12 cellular contexts compared by ENCODE assay signal in genomic region chr1:10598088-10598712, GRCh38.
DNase-seq lines count a peak whose midpoint lies in the region; ATAC-seq, FAIRE-seq and TF ChIP-seq lines count a peak whose summit lies in the region.
"Had no signal": no experiment of that assay in that cellular context is flagged by ENCODE, and none has a peak within 500 bp of the region (broad histone marks: within the 10 kb centered on the region; RNA-seq: fewer than 3 reads in every experiment).

No MANE protein-coding gene starts in this region.

- BruUV-seq in MCF 10A (replicated peaks; lab: Mats Ljungman, UMichigan): no TSS peak

- H3K27me3 Mint-ChIP-seq in MCF 10A (ENCODE audit: insufficient read depth, unreplicated experiment): no peaks in the 10 kb centered on the region
- H3K27me3 Mint-ChIP-seq: stimulated activated naive CD8-positive, alpha-beta T cell treated with anti-CD3 and anti-CD28 coated beads, Interleukin-15, Interleukin-2, amounts not matched to agents 100 ng/mL and 50 ng/mL, for 24 hours had no signal

- no peak for ATAC-seq in Right ventricle myocardium inferior

- CTCF ChIA-PET in MCF 10A (lab: Yijun Ruan, JAX): interaction anchor here (0.7 kb wide), 2 partner anchors 85 to 477 kb away, joined by 3 read pairs; no protein-coding TSS in a partner anchor

- no peaks in the 10 kb centered on the region for H3K9me3 Mint-ChIP-seq in MCF 10A (ENCODE audit: unreplicated experiment)
- H3K9me3 Mint-ChIP-seq: stimulated activated naive CD8-positive, alpha-beta T cell treated with anti-CD3 and anti-CD28 coated beads, Interleukin-15, Interleukin-2, amounts not matched to agents 100 ng/mL and 50 ng/mL, for 24 hours had no signal

- TF ChIP-seq CTCF in NB4 (IDR thresholded peaks at IDR 0.05; ENCODE audit: low read depth, low read length): no peak
- TF ChIP-seq CTCF in MCF 10A (IDR thresholded peaks at IDR 0.05; ENCODE audit: unreplicated experiment): no peak

- intact Hi-C loops in MCF 10A (cut with micrococcal nuclease): no loop called here
- intact Hi-C loops in Right ventricle myocardium inferior (cut with DNase I): no loop called here

- no peak overlapping the region for H3K4me3 ChIP-seq in NB4 (ENCODE audit: low read depth, low read length)

- peaks cover 18% of the 10 kb centered on the region for H3K4me1 Mint-ChIP-seq in MCF 10A (ENCODE audit: insufficient read depth, unreplicated experiment)

- POLR2A ChIA-PET in MCF 10A (lab: Yijun Ruan, JAX): interaction anchor here (0.5 to 1.4 kb wide), 5 partner anchors 10 to 1446 kb away, joined by 3 to 6 read pairs (median 3); no protein-coding TSS in a partner anchor

- H3K36me3 Mint-ChIP-seq in MCF 10A (ENCODE audit: insufficient read depth, unreplicated experiment): peaks cover 8% of the 10 kb centered on the region

- H3K27ac Mint-ChIP-seq in MCF 10A (ENCODE audit: low read depth, unreplicated experiment): peak overlapping the region; percentile 97
- H3K27ac Mint-ChIP-seq: stimulated activated naive CD8-positive, alpha-beta T cell treated with anti-CD3 and anti-CD28 coated beads, Interleukin-15, Interleukin-2, amounts not matched to agents 100 ng/mL and 50 ng/mL, for 24 hours had no signal

- no peak overlapping the region for H3K4me3 Mint-ChIP-seq in MCF 10A (ENCODE audit: unreplicated experiment)
- H3K4me3 Mint-ChIP-seq: stimulated activated naive CD8-positive, alpha-beta T cell treated with anti-CD3 and anti-CD28 coated beads, Interleukin-15, Interleukin-2, amounts not matched to agents 100 ng/mL and 50 ng/mL, for 24 hours had no signal

- peak; percentile 49 for DNase-seq in D341Med (ENCODE audit: low spot score)
- peak; percentile 14 for DNase-seq in NB4 (ENCODE audit: low read depth)
- peak; percentile 27 for DNase-seq in MCF 10A (ENCODE audit: unreplicated experiment)
- peak; percentile 66 for DNase-seq in myocyte (ENCODE audit: low read depth)
- DNase-seq in HTR-8/SVneo (ENCODE audit: insufficient read length, low spot score): no peak
- no peak for DNase-seq in Right ventricle myocardium inferior (ENCODE audit: missing footprints)
- DNase-seq in GM19240 (ENCODE audit: insufficient read length, low spot score): no peak
- DNase-seq in UCSD-AML1 (lab: John Stamatoyannopoulos, UW; ENCODE audit: unreplicated experiment): no peak
- DNase-seq: stimulated activated CD4-positive, alpha-beta T cell treated with anti-CD3 and anti-CD28 coated beads, Interleukin-15, amount 100 ng/mL, for 24 hours had no signal

- TF ChIP-seq POLR2A in NB4 (IDR thresholded peaks at IDR 0.05; ENCODE audit: extremely low read depth, insufficient read length): no peak

- FAIRE-seq in HTR-8/SVneo (lab: Jason Lieb, UNC): no peak
- FAIRE-seq: frontal cortex, G401.6 had no signal

Comparison
In these comparisons a context has a peak if more than half of its experiments do, and no peak if none do; other contexts are left out.
1. DNase-seq: peak in D341Med (single experiment), NB4 (single experiment), MCF 10A (single experiment) and myocyte (single experiment); none in HTR-8/SVneo (single experiment), Right ventricle myocardium inferior (single experiment), GM19240 (single experiment) and UCSD-AML1 (single experiment).